8 cellular contexts compared by ENCODE assay signal in the genomic region with DNA sequence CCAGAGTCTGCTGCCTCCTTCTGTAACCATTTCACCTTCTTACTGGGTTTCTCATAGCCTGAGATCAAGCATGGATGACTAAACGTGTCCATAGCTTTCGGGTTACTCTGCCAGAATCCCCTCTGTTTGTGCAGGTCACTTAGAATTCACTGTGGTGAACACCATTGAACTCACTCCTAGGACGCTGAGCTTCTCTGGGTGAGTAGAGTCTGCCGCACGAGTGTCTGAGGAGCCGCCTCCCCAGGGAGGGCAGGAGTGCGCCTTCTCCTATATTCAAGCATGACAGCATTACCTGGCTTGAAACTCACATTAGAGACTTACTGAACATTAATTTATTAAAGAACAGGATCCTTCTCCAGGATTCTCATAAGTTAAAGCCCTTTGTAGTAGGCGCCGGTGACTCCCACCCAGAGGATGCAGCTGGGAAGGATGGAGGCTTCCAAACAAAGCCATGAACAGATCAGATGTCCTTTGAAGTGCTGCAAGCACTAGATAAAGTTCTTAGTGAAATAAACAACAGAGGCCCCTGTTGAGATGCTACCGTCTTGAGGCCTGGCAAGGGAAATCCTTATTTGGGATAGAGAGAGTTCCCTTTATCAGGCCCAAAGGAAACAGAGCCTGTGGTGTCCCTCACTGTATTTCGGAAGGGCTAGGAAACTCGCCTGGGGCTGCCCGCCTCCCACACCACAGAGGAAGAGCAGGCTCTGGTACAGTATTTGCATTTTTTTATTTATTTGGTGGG.
DNase-seq lines count a peak whose midpoint lies in the region; ATAC-seq and TF ChIP-seq lines count a peak whose summit lies in the region.
"Had no signal": no experiment of that assay in that cellular context is flagged by ENCODE, and none has a peak within 500 bp of the region (broad histone marks: within the 10 kb centered on the region; RNA-seq: fewer than 3 reads in every experiment).

No MANE protein-coding gene starts in this region.

- H3K36me3 ChIP-seq in GM23338 (ENCODE audit: insufficient read depth) = no peaks in the 10 kb centered on the region

- H3K4me2 ChIP-seq in GM23338 = 0 out of 2 replicates have a peak overlapping the region, but pooled peaks have one; percentile 30

- no peaks in the 10 kb centered on the region for H3K9me3 Mint-ChIP-seq in GM23338
- no peaks in the 10 kb centered on the region for H3K9me3 Mint-ChIP-seq in natural killer cell treated with Interleukin-12 subunit alpha and Interleukin-12 subunit beta and Interleukin-15 and Interleukin-18, amount 100 ng/mL, for 72 hours

- no peak overlapping the region for H3K4me3 ChIP-seq in GM23338
- H3K4me3 ChIP-seq in choroid plexus epithelial cell (ENCODE audit: low read depth, low read length) = no peak overlapping the region

- H3K4me1 Mint-ChIP-seq in GM23338 = peaks cover 78% of the 10 kb centered on the region
- H3K4me1 Mint-ChIP-seq in natural killer cell treated with Interleukin-12 subunit alpha and Interleukin-12 subunit beta and Interleukin-15 and Interleukin-18, amount 100 ng/mL, for 72 hours (ENCODE audit: low read depth in 2 of 2) = peaks cover 43 to 54% of the 10 kb centered on the region in 2 donors

- H3K27ac Mint-ChIP-seq in GM23338 = peak overlapping the region; percentile 65; the same call in 1 of the 2 replicates
- H3K27ac Mint-ChIP-seq in natural killer cell treated with Interleukin-12 subunit alpha and Interleukin-12 subunit beta and Interleukin-15 and Interleukin-18, amount 100 ng/mL, for 72 hours = peak overlapping the region; percentile 81 to 88

- no peaks in the 10 kb centered on the region; the same call in 1 of the 3 replicates for H3K36me3 Mint-ChIP-seq in GM23338 (ENCODE audit: low read depth)
- H3K36me3 Mint-ChIP-seq in natural killer cell treated with Interleukin-12 subunit alpha and Interleukin-12 subunit beta and Interleukin-15 and Interleukin-18, amount 100 ng/mL, for 72 hours = no peaks in the 10 kb centered on the region

- H3K27me3 Mint-ChIP-seq in GM23338 (ENCODE audit: insufficient read depth, low read depth, poor library complexity) = peaks cover 11% of the 10 kb centered on the region
- H3K27me3 Mint-ChIP-seq in natural killer cell treated with Interleukin-12 subunit alpha and Interleukin-12 subunit beta and Interleukin-15 and Interleukin-18, amount 100 ng/mL, for 72 hours = no peaks in the 10 kb centered on the region

- H3K27me3 ChIP-seq in GM23338 (ENCODE audit: insufficient read depth) = no peaks in the 10 kb centered on the region

- no peak overlapping the region for H2AFZ ChIP-seq in GM23338

- no peaks in the 10 kb centered on the region; the same call in 1 of the 2 replicates for H3K9me2 ChIP-seq in GM23338 (ENCODE audit: insufficient read depth)

- no peak overlapping the region for H3K4me3 Mint-ChIP-seq in GM23338
- peak overlapping the region; percentile 75 for H3K4me3 Mint-ChIP-seq in natural killer cell treated with Interleukin-12 subunit alpha and Interleukin-12 subunit beta and Interleukin-15 and Interleukin-18, amount 100 ng/mL, for 72 hours

- DNase-seq in GM23338 (ENCODE audit: low spot score) (peak; percentile 48), NCI-H524 treated with DMSO at 0.1 percent for 48 hours (lab: John Stamatoyannopoulos, UW) (peak; percentile 51), choroid plexus epithelial cell (ENCODE audit: low read depth) (peak; percentile 88), NCI-H187 (lab: John Stamatoyannopoulos, UW) (no peak), NCI-H226 (no peak)
- DNase-seq in natural killer cell treated with Interleukin-12 subunit alpha and Interleukin-12 subunit beta and Interleukin-15 and Interleukin-18, amount 100 ng/mL, for 72 hours (ENCODE audit: low spot score) = no peak
- DNase-seq: activated gamma-delta T cell treated with Interleukin-2 at 50 U/mL for 16 hours had no signal

- peaks cover 8% of the 10 kb centered on the region; the same call in 1 of the 2 replicates for H4K20me1 ChIP-seq in GM23338 (replicated peaks; ENCODE audit: insufficient read depth)

- TF ChIP-seq CTCF in GM23338 (conservative IDR thresholded peaks at IDR 0.05; ENCODE audit: low read depth in 2 of 2) = no peak
- no peak for TF ChIP-seq CTCF in choroid plexus epithelial cell (conservative IDR thresholded peaks at IDR 0.05; ENCODE audit: low read depth, low read length)

- peak; percentile 23 for ATAC-seq in GM23338
- no peak for ATAC-seq in natural killer cell treated with Interleukin-12 subunit alpha and Interleukin-12 subunit beta and Interleukin-15 and Interleukin-18, amount 100 ng/mL, for 72 hours
- ATAC-seq in HG02588 (IDR thresholded peaks at IDR 0.05; ENCODE audit: unreplicated experiment) = no peak

- H3K27ac ChIP-seq in GM23338 (ENCODE audit: low read depth) = peak overlapping the region; percentile 45

- no peaks in the 10 kb centered on the region for H3F3A ChIP-seq in GM23338 (replicated peaks; ENCODE audit: low read depth)

- peaks cover 29% of the 10 kb centered on the region for H3K4me1 ChIP-seq in GM23338 (ENCODE audit: insufficient read depth)

- peaks cover 52% of the 10 kb centered on the region for H3K79me2 ChIP-seq in GM23338 (replicated peaks; ENCODE audit: insufficient read depth)

TF ChIP-seq in GM23338, 12 proteins besides CTCF, POLR2A, EP300 and RAD21:
- TF ChIP-seq ZNF331 (CRISPR knock-in tag; IDR thresholded peaks at IDR 0.05; ENCODE audit: low read depth) (no peak), STAT1 (IDR thresholded peaks at IDR 0.05; ENCODE audit: unreplicated experiment) (no peak), NANOG (IDR thresholded peaks at IDR 0.05; ENCODE audit: borderline replicate concordance) (no peak)

Comparison
In these comparisons a context has a peak if more than half of its experiments do, and no peak if none do; other contexts are left out.
1. DNase-seq: peak in GM23338 (single experiment), NCI-H524 treated with DMSO at 0.1 percent for 48 hours (single experiment) and choroid plexus epithelial cell (single experiment); none in natural killer cell treated with Interleukin-12 subunit alpha and Interleukin-12 subunit beta and Interleukin-15 and Interleukin-18, amount 100 ng/mL, for 72 hours (single experiment), NCI-H187 (0 of 2) and NCI-H226 (single experiment).